12 cellular contexts compared by ENCODE assay signal in genomic region chr11:65868076-65868667, GRCh38. TPM values are rescaled to one million over a fixed set of nuclear protein-coding genes. Genes with fewer than 3 reads are reported as not detected.
A peak's percentile ranks its signal among the peaks of the same experiment; 100 is the strongest.
DNase-seq lines count a peak whose midpoint lies in the region; ATAC-seq and TF ChIP-seq lines count a peak whose summit lies in the region.
"Had no signal": no experiment of that assay in that cellular context is flagged by ENCODE, and none has a peak within 500 bp of the region (broad histone marks: within the 10 kb centered on the region; RNA-seq: fewer than 3 reads in every experiment).

No MANE protein-coding gene starts in this region.

- no peak for TF ChIP-seq RAD21 in HCT116 (IDR thresholded peaks at IDR 0.05; ENCODE audit: low read depth)

- H3K9ac ChIP-seq in HCT116 (ENCODE audit: low read length) = no peak overlapping the region

- no peak overlapping the region for H3K27ac Mint-ChIP-seq in central memory CD8-positive, alpha-beta T cell (ENCODE audit: low read depth)
- peak overlapping the region in 2 of 9 donors; percentile 56 to 59 for H3K27ac Mint-ChIP-seq in naive thymus-derived CD4-positive, alpha-beta T cell
- H3K27ac Mint-ChIP-seq: activated naive CD4-positive, alpha-beta T cell treated with anti-CD3 and anti-CD28 coated beads, Interleukin-2, amount 10 ng/mL, durations not matched to agents 7 days and 5 days had no signal

- H3K4me2 ChIP-seq in HCT116 (ENCODE audit: low read length) = no peak overlapping the region

- CTCF ChIA-PET in HCT116 (lab: Charles Lee) = interaction anchor here (2.1 kb wide), 1 partner anchor 9 kb away, joined by 12 read pairs; the partner anchor contains the start of gene MUS81
- CTCF ChIA-PET in naive thymus-derived CD4-positive, alpha-beta T cell (lab: Charles Lee) = interaction anchor here (1.6 to 4.7 kb wide), 3 partner anchors 8 to 21 kb away, joined by 5 to 38 read pairs (median 30); partner anchors contain the start of genes FIBP and MUS81

- DNase-seq in DMS114 treated with DMSO at 0.1 percent for 48 hours (lab: John Stamatoyannopoulos, UW; ENCODE audit: unreplicated experiment) (peak; percentile 34), HCT116 (ENCODE audit: low read depth, low spot score) (no peak), SW 1271 (lab: John Stamatoyannopoulos, UW) (no peak)
- no peak for DNase-seq in central memory CD8-positive, alpha-beta T cell (ENCODE audit: low spot score in 2 of 2)
- peak in 3 of 9 donors; percentile 28 to 45 (median 31) for DNase-seq in naive thymus-derived CD4-positive, alpha-beta T cell
- DNase-seq: activated naive CD4-positive, alpha-beta T cell treated with anti-CD3 and anti-CD28 coated beads, Interleukin-2, amount 10 ng/mL, durations not matched to agents 7 days and 5 days; NCI-H1694 had no signal

- BruUV-seq in HCT116 (replicated peaks; lab: Mats Ljungman, UMichigan) = TSS peak; percentile 2

- peaks cover 23% of the 10 kb centered on the region for H3K36me3 Mint-ChIP-seq in central memory CD8-positive, alpha-beta T cell (ENCODE audit: insufficient read depth)
- H3K36me3 Mint-ChIP-seq in naive thymus-derived CD4-positive, alpha-beta T cell = peaks cover 0 to 11% (median 0%) of the 10 kb centered on the region in 5 donors

- H2AFZ ChIP-seq in HCT116 (ENCODE audit: low read depth, low read length, poor library complexity, severe bottlenecking) = no peak overlapping the region

- no peak for TF ChIP-seq POLR2A in HCT116 (IDR thresholded peaks at IDR 0.05; ENCODE audit: borderline replicate concordance, extremely low read depth, insufficient read depth, insufficient read length)

- H3K79me2 ChIP-seq in HCT116 (ENCODE audit: insufficient read depth, low read length) = 0 out of 2 replicates have a peak, but pooled peaks cover under 1% of the 10 kb centered on the region

- ATAC-seq in HCT116 (0 out of 2 replicates have a peak, but pooled peaks have one; percentile 20), HG03139 (IDR thresholded peaks at IDR 0.05; ENCODE audit: unreplicated experiment) (no peak), GM19395 (IDR thresholded peaks at IDR 0.05; ENCODE audit: unreplicated experiment) (no peak), GM21528 (IDR thresholded peaks at IDR 0.05; ENCODE audit: low FRiP score, unreplicated experiment) (no peak)
- ATAC-seq in central memory CD8-positive, alpha-beta T cell (replicated peaks; ENCODE audit: extremely low read depth, poor library complexity, severe bottlenecking) = peak; percentile 45
- peak; percentile 62 for ATAC-seq in naive thymus-derived CD4-positive, alpha-beta T cell

- H3K27me3 Mint-ChIP-seq in central memory CD8-positive, alpha-beta T cell = no peaks in the 10 kb centered on the region
- peaks cover 0 to 3% (median 0%) of the 10 kb centered on the region in 5 donors for H3K27me3 Mint-ChIP-seq in naive thymus-derived CD4-positive, alpha-beta T cell

- H3K27ac ChIP-seq in HCT116 (ENCODE audit: low read depth, low read length) = no peak overlapping the region
- H3K27ac ChIP-seq in naive thymus-derived CD4-positive, alpha-beta T cell (ENCODE audit: low read depth, low read length) = no peak overlapping the region
- H3K27ac ChIP-seq: epithelial cell of prostate had no signal

- no peaks in the 10 kb centered on the region for H3K9me3 ChIP-seq in HCT116 (ENCODE audit: control insufficient read depth in 1 of 2, insufficient read depth in 1 of 2, low read depth in 1 of 2, low read length in 2 of 2)
- no peaks in the 10 kb centered on the region for H3K9me3 ChIP-seq in naive thymus-derived CD4-positive, alpha-beta T cell (ENCODE audit: control insufficient read depth in 2 of 3, low read length in 3 of 3)
- H3K9me3 ChIP-seq: tibial artery had no signal

- H3K9me2 ChIP-seq in HCT116 (ENCODE audit: insufficient read depth) = no peaks in the 10 kb centered on the region

- no peak for TF ChIP-seq CTCF in HCT116 (IDR thresholded peaks at IDR 0.05 in 2 of 3, conservative IDR thresholded peaks at IDR 0.05 in 1 of 3; ENCODE audit: borderline replicate concordance in 1 of 3, insufficient read depth in 1 of 3, low read depth in 2 of 3, low read length in 2 of 3)

- intact Hi-C loops in HCT116 (cut with micrococcal nuclease) = no loop called here
- intact Hi-C loops in naive thymus-derived CD4-positive, alpha-beta T cell (cut with micrococcal nuclease) = loop anchor here in 1 of 2 donors (1.0 kb wide), 1 partner anchor 8 kb away; the partner anchor contains the start of gene MUS81

- H3K4me1 ChIP-seq in HCT116 (ENCODE audit: control insufficient read depth in 1 of 2, insufficient read depth in 2 of 2, low read length in 2 of 2) = peaks cover 3 to 4% of the 10 kb centered on the region in 2 experiments; a peak in 2 of 4 replicates
- peaks cover 8 to 10% of the 10 kb centered on the region in 2 donors for H3K4me1 ChIP-seq in naive thymus-derived CD4-positive, alpha-beta T cell (ENCODE audit: control insufficient read depth in 2 of 2, insufficient read depth in 2 of 2, low read length in 2 of 2)

- no peak overlapping the region for H3K4me3 Mint-ChIP-seq in central memory CD8-positive, alpha-beta T cell
- H3K4me3 Mint-ChIP-seq in naive thymus-derived CD4-positive, alpha-beta T cell = no peak overlapping the region
- H3K4me3 Mint-ChIP-seq: activated naive CD4-positive, alpha-beta T cell treated with anti-CD3 and anti-CD28 coated beads, Interleukin-2, amount 10 ng/mL, durations not matched to agents 7 days and 5 days had no signal

- H3K36me3 ChIP-seq in HCT116 (ENCODE audit: control insufficient read depth in 1 of 2, insufficient read depth in 2 of 2, low read length in 2 of 2) = peaks cover 7 to 12% of the 10 kb centered on the region in 2 experiments; a peak in 3 of 4 replicates
- peaks cover 0 to 41% (median 0%) of the 10 kb centered on the region in 3 experiments for H3K36me3 ChIP-seq in naive thymus-derived CD4-positive, alpha-beta T cell (ENCODE audit: control insufficient read depth in 2 of 3, insufficient read depth in 3 of 3, low read length in 3 of 3)

- H3K27me3 ChIP-seq in HCT116 (ENCODE audit: insufficient read depth, low read length) = no peaks in the 10 kb centered on the region
- no peaks in the 10 kb centered on the region for H3K27me3 ChIP-seq in naive thymus-derived CD4-positive, alpha-beta T cell (ENCODE audit: control insufficient read depth in 2 of 2, insufficient read depth in 2 of 2, low read length in 2 of 2)
- H3K27me3 ChIP-seq: tibial artery had no signal

- peaks cover 32% of the 10 kb centered on the region for H3K4me1 Mint-ChIP-seq in central memory CD8-positive, alpha-beta T cell
- peaks cover 11 to 21% (median 14%) of the 10 kb centered on the region in 7 donors for H3K4me1 Mint-ChIP-seq in naive thymus-derived CD4-positive, alpha-beta T cell

- H4K20me1 ChIP-seq in HCT116 (ENCODE audit: insufficient read depth) = no peaks in the 10 kb centered on the region

- POLR2A ChIA-PET in HCT116 (lab: Charles Lee) = interaction anchor here (1.1 to 4.8 kb wide), 3 partner anchors 8 to 22 kb away, joined by 5 to 36 read pairs (median 5); partner anchors contain the start of genes CCDC85B, CFL1 and MUS81
- POLR2A ChIA-PET in naive thymus-derived CD4-positive, alpha-beta T cell (lab: Charles Lee) = interaction anchor here (0.7 to 12.9 kb wide), 4 partner anchors 7 to 28 kb away, joined by 3 to 316 read pairs (median 57); partner anchors contain the start of genes CCDC85B, CFL1, FIBP and MUS81

- no peak overlapping the region for H3K4me3 ChIP-seq in HCT116 (replicated peaks in 1 of 2; ENCODE audit: low read depth in 1 of 2, low read length in 2 of 2)
- H3K4me3 ChIP-seq in naive thymus-derived CD4-positive, alpha-beta T cell (ENCODE audit: low read length) = no peak overlapping the region
- H3K4me3 ChIP-seq: tibial artery had no signal

- RAD21 ChIA-PET in HCT116 (lab: Charles Lee; ENCODE audit: low non-redundant PET in 1 of 2, low total read pairs in 2 of 2, uncharacterized antibody in 2 of 2, unreplicated experiment in 2 of 2) = interaction anchor here in 1 of 2 experiments (0.5 kb wide), 1 partner anchor 50 kb away, joined by 3 read pairs; no protein-coding TSS in a partner anchor

- no peaks in the 10 kb centered on the region for H3K9me3 Mint-ChIP-seq in central memory CD8-positive, alpha-beta T cell
- H3K9me3 Mint-ChIP-seq in naive thymus-derived CD4-positive, alpha-beta T cell = no peaks in the 10 kb centered on the region
- H3K9me3 Mint-ChIP-seq: activated naive CD4-positive, alpha-beta T cell treated with anti-CD3 and anti-CD28 coated beads, Interleukin-2, amount 10 ng/mL, durations not matched to agents 7 days and 5 days had no signal

TF ChIP-seq in HCT116, 20 proteins besides CTCF, POLR2A, EP300 and RAD21:
- TF ChIP-seq POLR2AphosphoS5 (IDR thresholded peaks at IDR 0.05; ENCODE audit: low read depth, low read length) (0 out of 2 replicates have a peak, but pooled peaks have one; percentile 12), CBX3 (IDR thresholded peaks at IDR 0.05; ENCODE audit: low read depth) (no peak)

RNA-seq across cellular contexts. Expression of gene EFEMP2, which starts 4.4 kb away (rescaled TPM):
- total RNA-seq in HCT116 (2021; ENCODE audit: unreplicated experiment) = 8.4 TPM
- polyA plus RNA-seq in HCT116 (2012) = 6.1 and 6.9 TPM in 2 replicates
- total RNA-seq in naive thymus-derived CD4-positive, alpha-beta T cell = 10 to 100 TPM in 3 of 5 experiments, 1 to 10 TPM in 2; 5.9 to 16.0 (median 12.7) TPM
- under 1 TPM; 0.40 to 0.60 TPM for polyA plus RNA-seq in naive thymus-derived CD4-positive, alpha-beta T cell

RNA-seq across cellular contexts. Expression of gene MUS81, which starts 7.9 kb away (rescaled TPM):
- total RNA-seq in HCT116 (2021; ENCODE audit: unreplicated experiment) = 47.2 TPM
- 42.4 and 57.5 TPM in 2 replicates for polyA plus RNA-seq in HCT116 (2012)
- 100 to 1,000 TPM in 2 of 5 experiments, 10 to 100 TPM in 3; 51.8 to 117 (median 97.7) TPM for total RNA-seq in naive thymus-derived CD4-positive, alpha-beta T cell
- 10 to 100 TPM; 18.3 to 33.0 TPM for polyA plus RNA-seq in naive thymus-derived CD4-positive, alpha-beta T cell

RNA-seq across cellular contexts. Expression of gene CFL1, which starts 10.2 kb away (rescaled TPM):
- total RNA-seq in HCT116 (2021; ENCODE audit: unreplicated experiment) = 1,270 TPM
- polyA plus RNA-seq in HCT116 (2012) = 1,219 and 1,350 TPM in 2 replicates
- 1,000 to 10,000 TPM in 1 of 5 experiments, 100 to 1,000 TPM in 4; 403 to 1,550 (median 533) TPM for total RNA-seq in naive thymus-derived CD4-positive, alpha-beta T cell
- polyA plus RNA-seq in naive thymus-derived CD4-positive, alpha-beta T cell = 1,000 to 10,000 TPM; 2,039 to 2,314 TPM

RNA-seq across cellular contexts. Expression of gene CTSW, which starts 11.5 kb away (rescaled TPM):
- not detected for total RNA-seq in HCT116 (2021; ENCODE audit: unreplicated experiment)
- 0.25 and 0.44 TPM in 2 replicates for polyA plus RNA-seq in HCT116 (2012)
- 100 to 1,000 TPM in 1 of 5 experiments, 10 to 100 TPM in 4; 24.9 to 148 (median 29.3) TPM for total RNA-seq in naive thymus-derived CD4-positive, alpha-beta T cell
- polyA plus RNA-seq in naive thymus-derived CD4-positive, alpha-beta T cell = 10 to 100 TPM; 31.7 to 58.7 TPM

RNA-seq across cellular contexts. Expression of gene FIBP, which starts 20.1 kb away (rescaled TPM):
- 96.0 TPM for total RNA-seq in HCT116 (2021; ENCODE audit: unreplicated experiment)
- 124 and 137 TPM in 2 replicates for polyA plus RNA-seq in HCT116 (2012)
- 10 to 100 TPM; 25.9 to 72.1 (median 43.4) TPM for total RNA-seq in naive thymus-derived CD4-positive, alpha-beta T cell
- polyA plus RNA-seq in naive thymus-derived CD4-positive, alpha-beta T cell = 10 to 100 TPM; 60.0 to 78.3 TPM

Comparison
In these comparisons a context has a peak if more than half of its experiments do, and no peak if none do; other contexts are left out.
1. ATAC-seq: peak in HCT116 (single experiment), central memory CD8-positive, alpha-beta T cell (single experiment) and naive thymus-derived CD4-positive, alpha-beta T cell (single experiment); none in HG03139 (single experiment), GM19395 (single experiment) and GM21528 (single experiment).